In the genomic region with DNA sequence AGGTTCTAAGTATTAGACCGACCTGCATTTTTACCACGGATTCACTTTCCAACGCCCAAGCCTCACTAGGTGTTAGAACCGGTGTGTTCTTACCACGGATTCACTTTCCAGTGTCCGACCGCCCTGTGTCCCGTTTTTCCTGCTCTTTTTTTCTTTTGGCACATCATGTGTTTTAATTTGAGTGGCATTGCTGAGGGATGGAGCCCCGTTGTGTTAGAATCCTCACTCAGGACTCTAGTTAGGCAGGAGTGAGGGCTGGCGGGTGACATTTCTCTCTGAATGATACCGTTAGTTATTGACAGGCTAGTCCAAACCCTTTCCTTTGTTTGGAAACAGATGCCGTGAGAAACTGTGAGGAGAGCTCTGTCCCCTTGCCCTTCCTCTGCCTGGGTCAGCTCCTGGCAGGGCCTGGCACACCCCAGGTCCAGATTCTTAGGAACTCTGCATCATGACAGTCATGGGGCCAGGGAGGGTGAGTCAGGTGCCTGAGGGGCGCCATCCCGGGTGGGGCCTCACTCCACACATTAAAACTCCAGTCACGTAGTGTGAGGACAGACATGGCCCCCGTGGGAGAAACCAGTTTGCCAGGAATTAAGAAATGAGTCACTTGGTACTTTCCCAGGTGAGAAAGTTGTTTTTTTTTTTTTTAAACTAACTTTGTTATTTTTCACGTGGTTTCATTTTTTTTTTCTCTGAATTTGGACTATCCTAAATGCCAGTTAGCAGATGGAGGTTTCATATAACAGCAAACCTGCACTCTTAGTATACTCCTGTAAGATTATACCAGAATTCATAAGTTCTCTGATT, we compare ENCODE assay signal across 7 cellular contexts. TPM values are rescaled to one million over a fixed set of nuclear protein-coding genes. Genes with fewer than 3 reads are reported as not detected.
A peak's percentile ranks its signal among the peaks of the same experiment; 100 is the strongest.
DNase-seq lines count a peak whose midpoint lies in the region; ATAC-seq lines count a peak whose summit lies in the region.

No MANE protein-coding gene starts in this region.

- H3K4me3 ChIP-seq in esophagus (ENCODE audit: low read depth in 1 of 2, low read length in 2 of 2): no peak overlapping the region

- peaks cover 3 to 28% of the 10 kb centered on the region in 2 donors for H3K4me1 ChIP-seq in esophagus (ENCODE audit: control insufficient read depth in 2 of 2, insufficient read depth in 2 of 2, low read length in 1 of 2)

- H3K36me3 ChIP-seq in esophagus (ENCODE audit: control insufficient read depth in 2 of 2, insufficient read depth in 2 of 2, low read length in 1 of 2): peaks cover 19 to 52% of the 10 kb centered on the region in 2 donors

- DNase-seq in T1000 (lab: John Stamatoyannopoulos, UW) (peak; percentile 13), DMS 273 (lab: John Stamatoyannopoulos, UW; ENCODE audit: unreplicated experiment) (no peak), COR-L47 (lab: John Stamatoyannopoulos, UW) (no peak), NCI-H1694 treated with DMSO at 0.1 percent for 48 hours (lab: John Stamatoyannopoulos, UW) (no peak)
- DNase-seq in stimulated activated CD4-positive, alpha-beta T cell treated with anti-CD3 and anti-CD28 coated beads, Interleukin-4, amount 100 ng/mL, for 1 hour: peak; percentile 74

- H3K9me3 ChIP-seq in esophagus (ENCODE audit: control insufficient read depth in 2 of 2, insufficient read depth in 1 of 2, low read depth in 1 of 2, low read length in 1 of 2): no peaks in the 10 kb centered on the region

- ATAC-seq in GM21786 (IDR thresholded peaks at IDR 0.05; ENCODE audit: unreplicated experiment): peak; percentile 73

- no peaks in the 10 kb centered on the region for H3K27me3 ChIP-seq in esophagus (ENCODE audit: control insufficient read depth in 1 of 2, insufficient read depth in 2 of 2, low read length in 2 of 2)

- WGBS in esophagus, 2 donors: 56 to 61% methylated on average over 17 of the region's 17 CpGs

- H3K27ac ChIP-seq in esophagus (ENCODE audit: low read depth in 2 of 2, low read length in 1 of 2): peak overlapping the region; percentile 72 to 74

RNA-seq across cellular contexts. Expression of a gene that starts 15.8 kb away (rescaled TPM):
- 10 to 100 TPM; 40.3 to 49.1 TPM for polyA plus RNA-seq in esophagus

Comparison
In these comparisons a context has a peak if more than half of its experiments do, and no peak if none do; other contexts are left out.
1. DNase-seq: peak in T1000 (single experiment) and stimulated activated CD4-positive, alpha-beta T cell treated with anti-CD3 and anti-CD28 coated beads, Interleukin-4, amount 100 ng/mL, for 1 hour (single experiment); none in DMS 273 (single experiment), COR-L47 (single experiment) and NCI-H1694 treated with DMSO at 0.1 percent for 48 hours (single experiment).